Comparison of ENCODE assay signal across 9 cellular contexts in the genomic region with DNA sequence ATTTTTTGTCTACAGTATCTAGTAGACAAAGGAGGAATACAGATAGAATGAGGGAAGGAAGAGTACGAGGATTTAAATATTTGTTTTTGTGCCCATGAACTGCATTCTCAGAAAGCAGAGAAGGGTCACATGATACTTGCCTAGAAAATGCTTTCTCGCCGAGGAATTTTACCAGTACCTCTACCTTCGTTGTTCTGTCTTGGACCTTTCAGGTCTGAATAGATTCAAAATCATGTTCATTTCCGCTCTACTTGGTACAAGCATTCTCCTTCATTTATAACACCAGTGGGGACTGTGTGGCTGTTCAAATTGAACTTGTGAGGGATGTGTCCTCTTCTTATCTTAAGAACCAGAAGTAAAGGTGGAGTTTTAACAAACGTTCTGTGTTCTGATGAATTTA. TPM values are rescaled to one million over a fixed set of nuclear protein-coding genes. Genes with fewer than 3 reads are reported as not detected.
DNase-seq lines count a peak whose midpoint lies in the region; ATAC-seq, FAIRE-seq and TF ChIP-seq lines count a peak whose summit lies in the region.
"Had no signal": no experiment of that assay in that cellular context is flagged by ENCODE, and none has a peak within 500 bp of the region (broad histone marks: within the 10 kb centered on the region; RNA-seq: fewer than 3 reads in every experiment).

No MANE protein-coding gene starts in this region.

- H3K27ac Mint-ChIP-seq in stimulated activated naive CD8-positive, alpha-beta T cell treated with anti-CD3 and anti-CD28 coated beads, Interleukin-15, Interleukin-2, amounts not matched to agents 100 ng/mL and 50 ng/mL, for 24 hours = peak overlapping the region; percentile 2

- H3K27ac ChIP-seq in K562 (ENCODE audit: extremely low read depth, low read depth, low read length) (peak overlapping the region; percentile 59), mesendoderm (ENCODE audit: low read depth, low read length) (no peak overlapping the region)

- H3K4me2 ChIP-seq in K562 (ENCODE audit: insufficient read depth, low read length) (peak overlapping the region; percentile 93), mesendoderm (ENCODE audit: low read length) (peak overlapping the region; percentile 73)

- peaks cover 47% of the 10 kb centered on the region for H3K36me3 Mint-ChIP-seq in stimulated activated naive CD8-positive, alpha-beta T cell treated with anti-CD3 and anti-CD28 coated beads, Interleukin-15, Interleukin-2, amounts not matched to agents 100 ng/mL and 50 ng/mL, for 24 hours (ENCODE audit: low read depth)

- POLR2A ChIA-PET in K562 (lab: Yijun Ruan, JAX) = no interaction called here

- intact Hi-C loops in K562 (cut with micrococcal nuclease) = loop anchor here (5.0 kb wide), 2 partner anchors 151 to 951 kb away; a partner anchor contains a TSS

- WGBS in K562 (ENCODE audit: insufficient coverage, low coverage, missing lambda C conversion rate) = under 1% methylated on average over 6 of the region's 6 CpGs
- WGBS in mesendoderm (ENCODE audit: extremely low coverage, insufficient coverage, low lambda C conversion rate) = no CpG with 5 or more reads among the region's 6 CpGs

- no peak overlapping the region for H2BK120ac ChIP-seq in mesendoderm (ENCODE audit: low read depth, low read length)

- peaks cover 7% of the 10 kb centered on the region for H3K79me1 ChIP-seq in mesendoderm (ENCODE audit: low read length)

- peak overlapping the region; percentile 87 for H3K4me3 Mint-ChIP-seq in stimulated activated naive CD8-positive, alpha-beta T cell treated with anti-CD3 and anti-CD28 coated beads, Interleukin-15, Interleukin-2, amounts not matched to agents 100 ng/mL and 50 ng/mL, for 24 hours

- CTCF ChIA-PET in K562 (lab: Yijun Ruan, JAX; ENCODE audit: low intra/inter-chr PET ratio) = no interaction called here

- H3K23ac ChIP-seq in mesendoderm (ENCODE audit: low read length) = no peak overlapping the region

- H2AFZ ChIP-seq in K562 (ENCODE audit: low read depth, low read length) = 0 out of 2 replicates have a peak overlapping the region, but pooled peaks have one; percentile 6

- in situ Hi-C loops in K562 (cut with MboI) = no loop called here

- no peak for TF ChIP-seq RAD21 in K562 (CRISPR knock-in tag; conservative IDR thresholded peaks at IDR 0.05 in 1 of 2, IDR thresholded peaks at IDR 0.05 in 1 of 2)

- no peak overlapping the region for H4K8ac ChIP-seq in mesendoderm (ENCODE audit: low read depth, low read length)

- H4K5ac ChIP-seq in mesendoderm (ENCODE audit: low read length) = no peak overlapping the region

- H3K9me1 ChIP-seq in K562 (ENCODE audit: control insufficient read depth, insufficient read depth, low read length) = no peaks in the 10 kb centered on the region

- H3K27me3 ChIP-seq in K562 (ENCODE audit: control insufficient read depth in 2 of 2, insufficient read depth in 2 of 2, low read length in 2 of 2) (no peaks in the 10 kb centered on the region), mesendoderm (ENCODE audit: insufficient read depth, low read length, poor library complexity) (no peaks in the 10 kb centered on the region)

- H3K4me1 Mint-ChIP-seq in stimulated activated naive CD8-positive, alpha-beta T cell treated with anti-CD3 and anti-CD28 coated beads, Interleukin-15, Interleukin-2, amounts not matched to agents 100 ng/mL and 50 ng/mL, for 24 hours (ENCODE audit: low read depth) = peaks cover 52% of the 10 kb centered on the region

- H3K4me3 ChIP-seq in K562 = peak overlapping the region; percentile 83
- H3K4me3 ChIP-seq in mesendoderm (ENCODE audit: low read length) = peak overlapping the region; percentile 48

- TF ChIP-seq EP300 in K562 (IDR thresholded peaks at IDR 0.05; ENCODE audit: low read length) = peak; percentile 9; the same call in 1 of the 2 replicates

- no peak overlapping the region for H2BK5ac ChIP-seq in mesendoderm (ENCODE audit: low read length)

- H3K9me3 ChIP-seq in K562 (replicated peaks; ENCODE audit: control insufficient read depth, insufficient read depth, low read depth, low read length) = no peaks in the 10 kb centered on the region

- H2BK15ac ChIP-seq in mesendoderm (replicated peaks; ENCODE audit: low read depth) = no peak overlapping the region

- TF ChIP-seq POLR2A in K562 (conservative IDR thresholded peaks at IDR 0.05) = no peak

- peaks cover 0 to 8% of the 10 kb centered on the region in 2 experiments; a peak in 3 of 5 replicates for H3K4me1 ChIP-seq in K562 (replicated peaks in 1 of 2; ENCODE audit: control insufficient read depth in 2 of 2, insufficient read depth in 2 of 2, low read length in 2 of 2)
- H3K4me1 ChIP-seq in mesendoderm (ENCODE audit: control insufficient read depth, low read depth, low read length) = no peaks in the 10 kb centered on the region

- H3K9me3 Mint-ChIP-seq in stimulated activated naive CD8-positive, alpha-beta T cell treated with anti-CD3 and anti-CD28 coated beads, Interleukin-15, Interleukin-2, amounts not matched to agents 100 ng/mL and 50 ng/mL, for 24 hours = no peaks in the 10 kb centered on the region

- FAIRE-seq in K562 (lab: Jason Lieb, UNC) = peak; percentile 60
- FAIRE-seq: colon had no signal

- H3K9ac ChIP-seq in K562 (ENCODE audit: insufficient read depth in 1 of 2, low read depth in 2 of 2, low read length in 2 of 2) = peak overlapping the region in 1 of 2 experiments; percentile 66; a peak in 3 of 4 replicates
- H3K9ac ChIP-seq in mesendoderm (ENCODE audit: low read length) = peak overlapping the region; percentile 59

- H3K4ac ChIP-seq in mesendoderm (ENCODE audit: low read depth, low read length) = no peak overlapping the region

- peaks cover 34% of the 10 kb centered on the region for H3K36me3 ChIP-seq in K562 (ENCODE audit: control insufficient read depth, insufficient read depth, low read length)
- H3K36me3 ChIP-seq in mesendoderm (ENCODE audit: control insufficient read depth, insufficient read depth, low read length) = no peaks in the 10 kb centered on the region

- H2AK5ac ChIP-seq in mesendoderm (ENCODE audit: low read length) = no peak overlapping the region

- no peak overlapping the region for H3K56ac ChIP-seq in mesendoderm (ENCODE audit: low read length)

- H3K18ac ChIP-seq in mesendoderm (ENCODE audit: low read length) = no peak overlapping the region

- H3K27me3 Mint-ChIP-seq in stimulated activated naive CD8-positive, alpha-beta T cell treated with anti-CD3 and anti-CD28 coated beads, Interleukin-15, Interleukin-2, amounts not matched to agents 100 ng/mL and 50 ng/mL, for 24 hours = no peaks in the 10 kb centered on the region

- DNase-seq in stimulated activated naive CD8-positive, alpha-beta T cell treated with anti-CD3 and anti-CD28 coated beads, Interleukin-15, Interleukin-2, amounts not matched to agents 100 U/mL and 50 U/mL, for 24 hours = no peak
- DNase-seq in K562 (ENCODE audit: extremely low read depth in 1 of 4, low spot score in 3 of 4) = peak in 2 of 4 experiments; percentile 17 to 56
- no peak for DNase-seq in mesendoderm
- no peak for DNase-seq in central memory CD4-positive, alpha-beta T cell
- DNase-seq in NCI-H2029 (lab: John Stamatoyannopoulos, UW) = no peak
- DNase-seq in Kasumi-1 (lab: John Stamatoyannopoulos, UW) = no peak

- ATAC-seq in stimulated activated naive CD8-positive, alpha-beta T cell treated with anti-CD3 and anti-CD28 coated beads, Interleukin-15, Interleukin-2, amounts not matched to agents 100 U/mL and 50 U/mL, for 24 hours = no peak
- peak; percentile 21 for ATAC-seq in K562
- ATAC-seq in HG02973 (IDR thresholded peaks at IDR 0.05; ENCODE audit: unreplicated experiment) = no peak

- TSS peak; percentile 32 for BruUV-seq in K562 (replicated peaks; lab: Mats Ljungman, UMichigan)

- peaks cover 7% of the 10 kb centered on the region; the same call in 1 of the 2 replicates for H4K20me1 ChIP-seq in K562 (replicated peaks; ENCODE audit: control insufficient read depth, insufficient read depth, low read length)

- no peak for TF ChIP-seq CTCF in K562 (IDR thresholded peaks at IDR 0.05 in 2 of 3, conservative IDR thresholded peaks at IDR 0.05 in 1 of 3; ENCODE audit: insufficient read depth in 2 of 3, low read depth in 1 of 3, low read length in 3 of 3)

- H3K79me2 ChIP-seq in K562 (ENCODE audit: control insufficient read depth, insufficient read depth, low read length) (peaks cover 77% of the 10 kb centered on the region), mesendoderm (ENCODE audit: control insufficient read depth, insufficient read depth, low read length) (peaks cover 21% of the 10 kb centered on the region)

TF ChIP-seq in K562, 482 proteins besides CTCF, POLR2A, EP300 and RAD21 (continues in another document):
- TF ChIP-seq SMARCA4 (IDR thresholded peaks at IDR 0.05) = 0 out of 2 replicates have a peak, but pooled peaks have one; percentile 36
- TF ChIP-seq TOE1 (IDR thresholded peaks at IDR 0.05; ENCODE audit: borderline replicate concordance) = peak; percentile 45; the same call in 1 of the 2 replicates
- TF ChIP-seq TOE1 (CRISPR knock-in tag; IDR thresholded peaks at IDR 0.05; ENCODE audit: borderline replicate concordance, low read depth) = no peak
- TF ChIP-seq NFIX (CRISPR knock-in tag; IDR thresholded peaks at IDR 0.05; ENCODE audit: low read depth) = no peak
- peak; percentile 29; the same call in 1 of the 2 replicates for TF ChIP-seq CBFA2T3 (IDR thresholded peaks at IDR 0.05)
- TF ChIP-seq TCF3 (CRISPR knock-in tag; IDR thresholded peaks at IDR 0.05) = 0 out of 2 replicates have a peak, but pooled peaks have one; percentile 30
- no peak for TF ChIP-seq GABPB1 (CRISPR knock-in tag; IDR thresholded peaks at IDR 0.05)
- peak; percentile 46; the same call in 1 of the 2 replicates for TF ChIP-seq RAD51 (IDR thresholded peaks at IDR 0.05; ENCODE audit: borderline replicate concordance, low read depth)

RNA-seq across cellular contexts. Expression of a gene that starts 1.9 kb away (rescaled TPM):
- total RNA-seq in K562 (2011; cell fraction: chromatin; rRNA removed; ENCODE audit: low replicate concordance) = 19.0 and 20.4 TPM in 2 replicates
- total RNA-seq in K562 (2011; cell fraction: nucleolus; rRNA removed) = 14.8 and 18.0 TPM in 2 replicates
- total RNA-seq in K562 (2011; cell fraction: nucleoplasm; rRNA removed) = 13.6 and 18.2 TPM in 2 replicates
- total RNA-seq in K562 (2014; rRNA removed) (9.1 and 12.6 TPM in 2 replicates), K562 (2014; rRNA removed; fragmentation: Illumina TruSeq; extraction: Trizol) (19.2 and 20.0 TPM in 2 replicates), K562 (2015; rRNA removed; fragmentation: Illumina TruSeq; extraction: Trizol) (20.6 and 20.9 TPM in 2 replicates), K562 (2021) (18.8 and 21.3 TPM in 2 replicates)
- polyA plus RNA-seq in K562 (2011; rRNA removed) (13.1 and 17.8 TPM in 2 replicates), K562 (2014; fragmentation: Illumina TruSeq; extraction: Trizol) (10.1 and 11.2 TPM in 2 replicates), K562 (2014; fragmentation: Nextera tagmentation; extraction: Ambion mirVana) (1 to 10 TPM; 4.2 to 4.7 TPM), K562 (2014; rRNA removed) (6.9 and 8.0 TPM in 2 replicates)
- polyA plus RNA-seq in K562 (2011; cell fraction: cytosol; rRNA removed) = 8.0 and 10.4 TPM in 2 replicates
- 5.8 and 6.1 TPM in 2 replicates for polyA plus RNA-seq in K562 (2011; cell fraction: nucleus; rRNA removed)
- polyA plus RNA-seq in K562 (2012) = 10.1 and 11.3 TPM in 2 replicates
- 39.0 and 41.8 TPM in 2 replicates for polyA minus RNA-seq in K562 (2011; rRNA and poly(A)+ RNA removed)
- polyA minus RNA-seq in K562 (2011; cell fraction: cytosol; rRNA and poly(A)+ RNA removed) = 18.4 and 23.4 TPM in 2 replicates
- 19.5 and 26.5 TPM in 2 replicates for polyA minus RNA-seq in K562 (2011; cell fraction: nucleus; rRNA and poly(A)+ RNA removed)
- polyA plus RNA-seq in mesendoderm (2013, experiment 1 of 2) = 6.0 TPM
- polyA plus RNA-seq in mesendoderm (2013, experiment 2 of 2) = 5.9 TPM
